ENCODE assay signal across 22 cellular contexts in genomic region chr5:31537349-31537748, GRCh38. TPM values are rescaled to one million over a fixed set of nuclear protein-coding genes. Genes with fewer than 3 reads are reported as not detected.
DNase-seq lines count a peak whose midpoint lies in the region; ATAC-seq, FAIRE-seq and TF ChIP-seq lines count a peak whose summit lies in the region.
"Had no signal": no experiment of that assay in that cellular context is flagged by ENCODE, and none has a peak within 500 bp of the region (broad histone marks: within the 10 kb centered on the region; RNA-seq: fewer than 3 reads in every experiment).

No MANE protein-coding gene starts in this region.

- H3K9me3 Mint-ChIP-seq in central memory CD8-positive, alpha-beta T cell = no peaks in the 10 kb centered on the region
- H3K9me3 Mint-ChIP-seq in neural crest cell = no peaks in the 10 kb centered on the region
- H3K9me3 Mint-ChIP-seq: CD4-positive, alpha-beta T cell had no signal

- no peak overlapping the region for H3K18ac ChIP-seq in IMR-90 (ENCODE audit: low read depth, low read length)

- no peak for TF ChIP-seq CTCF in IMR-90 (conservative IDR thresholded peaks at IDR 0.05; ENCODE audit: low read depth, low read length)
- TF ChIP-seq CTCF in neural crest cell (conservative IDR thresholded peaks at IDR 0.05) = no peak
- TF ChIP-seq CTCF in adrenal gland (IDR thresholded peaks at IDR 0.05) = no peak

- H3K27me3 Mint-ChIP-seq in central memory CD8-positive, alpha-beta T cell = no peaks in the 10 kb centered on the region
- no peaks in the 10 kb centered on the region for H3K27me3 Mint-ChIP-seq in neural crest cell (ENCODE audit: low read depth)
- H3K27me3 Mint-ChIP-seq: CD4-positive, alpha-beta T cell had no signal

- H3K36me3 Mint-ChIP-seq in central memory CD8-positive, alpha-beta T cell (ENCODE audit: insufficient read depth) = peaks cover 49% of the 10 kb centered on the region
- peaks cover 14% of the 10 kb centered on the region for H3K36me3 Mint-ChIP-seq in neural crest cell (ENCODE audit: low read depth)

- no peak overlapping the region for H3K4me3 Mint-ChIP-seq in central memory CD8-positive, alpha-beta T cell
- H3K4me3 Mint-ChIP-seq in neural crest cell = peak overlapping the region; percentile 21
- H3K4me3 Mint-ChIP-seq: CD4-positive, alpha-beta T cell had no signal

- no peak overlapping the region for H2AK5ac ChIP-seq in IMR-90 (ENCODE audit: low read depth, low read length)

- TF ChIP-seq POLR2A in IMR-90 (IDR thresholded peaks at IDR 0.05; ENCODE audit: low read depth, low read length) = no peak
- TF ChIP-seq POLR2A in adrenal gland (IDR thresholded peaks at IDR 0.05) = no peak

- ATAC-seq in IMR-90 (ENCODE audit: low read depth) (no peak), GM19455 (IDR thresholded peaks at IDR 0.05; ENCODE audit: unreplicated experiment) (no peak)
- ATAC-seq in central memory CD8-positive, alpha-beta T cell (replicated peaks; ENCODE audit: extremely low read depth, poor library complexity, severe bottlenecking) = no peak
- ATAC-seq: A549 had no signal

- in situ Hi-C loops in IMR-90 (cut with MboI; ENCODE audit: low sequenced_read_pairs) = no loop called here

- no peak overlapping the region for H4K91ac ChIP-seq in IMR-90 (ENCODE audit: insufficient read depth, low read depth, low read length)

- no TSS peak for BruUV-seq in IMR-90 (replicated peaks; lab: Mats Ljungman, UMichigan)

- no peak overlapping the region for H2AFZ ChIP-seq in IMR-90 (replicated peaks; ENCODE audit: low read length, poor library complexity)
- H2AFZ ChIP-seq: PC-9 had no signal

- H2AK9ac ChIP-seq in IMR-90 (replicated peaks; ENCODE audit: low read depth, low read length, poor library complexity) = no peak overlapping the region

- H3K9ac ChIP-seq in IMR-90 (ENCODE audit: low read depth, low read length) = no peak overlapping the region
- H3K9ac ChIP-seq: BLaER1 treated with 17β-estradiol and CSF1 and Interleukin-3, amounts not matched to agents 10 nM and 100 nM had no signal

- peak; percentile 15 for FAIRE-seq in GM18507 (lab: Jason Lieb, UNC)
- FAIRE-seq: A549, D721Med had no signal

- peaks cover 19% of the 10 kb centered on the region for H3K4me1 Mint-ChIP-seq in central memory CD8-positive, alpha-beta T cell
- H3K4me1 Mint-ChIP-seq in neural crest cell = peaks cover 29% of the 10 kb centered on the region

- H3K4me3 ChIP-seq in IMR-90 (ENCODE audit: insufficient read depth, low read depth, low read length) = no peak overlapping the region
- no peak overlapping the region for H3K4me3 ChIP-seq in adrenal gland
- H3K4me3 ChIP-seq: A549; BLaER1 treated with 17β-estradiol and CSF1 and Interleukin-3, amounts not matched to agents 10 nM and 100 nM; MG63; PC-9 had no signal

- intact Hi-C loops in IMR-90 (cut with micrococcal nuclease) (no loop called here), adrenal gland (cut with DNase I) (no loop called here)

- H3K27ac Mint-ChIP-seq in central memory CD8-positive, alpha-beta T cell (ENCODE audit: low read depth) = peak overlapping the region; percentile 87
- peak overlapping the region; percentile 92 for H3K27ac Mint-ChIP-seq in neural crest cell (ENCODE audit: unreplicated experiment)
- H3K27ac Mint-ChIP-seq: CD4-positive, alpha-beta T cell had no signal

- CTCF ChIA-PET in IMR-90 (lab: Yijun Ruan, JAX) = interaction anchor here (1.3 kb wide), 1 partner anchor 128 kb away, joined by 4 read pairs; no protein-coding TSS in a partner anchor

- TF ChIP-seq RAD21 in IMR-90 (IDR thresholded peaks at IDR 0.05; ENCODE audit: low read length) = no peak

- no peak overlapping the region for H3K4ac ChIP-seq in IMR-90 (ENCODE audit: low read depth, low read length)

- no peak overlapping the region for H2BK15ac ChIP-seq in IMR-90 (ENCODE audit: low read depth, low read length)

- H3K9me3 ChIP-seq in IMR-90 (ENCODE audit: control insufficient read depth, insufficient read depth, low read length) (no peaks in the 10 kb centered on the region), adrenal gland (replicated peaks in 1 of 3) (no peaks in the 10 kb centered on the region)
- H3K9me3 ChIP-seq: A549; BLaER1 treated with 17β-estradiol and CSF1 and Interleukin-3, amounts not matched to agents 10 nM and 100 nM; MG63 had no signal

- no peak overlapping the region for H3K56ac ChIP-seq in IMR-90 (ENCODE audit: extremely low read depth, insufficient read depth, low read length)

- H4K5ac ChIP-seq in IMR-90 (ENCODE audit: low read depth, low read length) = no peak overlapping the region

- no peak overlapping the region for H2BK120ac ChIP-seq in IMR-90 (ENCODE audit: low read depth, low read length)

- H3K79me1 ChIP-seq in IMR-90 (ENCODE audit: low read depth in 1 of 2, low read length in 2 of 2) = peaks cover 25 to 39% of the 10 kb centered on the region in 2 experiments

- H3K9me1 ChIP-seq in IMR-90 (ENCODE audit: insufficient read depth, low read length) = peaks cover 5% of the 10 kb centered on the region; the same call in 1 of the 2 replicates

- H3K27me3 ChIP-seq in IMR-90 (ENCODE audit: control insufficient read depth, insufficient read depth, low read length) (no peaks in the 10 kb centered on the region), adrenal gland (no peaks in the 10 kb centered on the region)
- H3K27me3 ChIP-seq: BLaER1 treated with 17β-estradiol and CSF1 and Interleukin-3, amounts not matched to agents 10 nM and 100 nM; MG63 had no signal

- POLR2A ChIA-PET in IMR-90 (lab: Charles Lee; ENCODE audit: unreplicated experiment) = no interaction called here

- H3K4me2 ChIP-seq in IMR-90 (ENCODE audit: low read depth, low read length) = no peak overlapping the region
- H3K4me2 ChIP-seq: A549; BLaER1 treated with 17β-estradiol and CSF1 and Interleukin-3, amounts not matched to agents 10 nM and 100 nM; PC-9 had no signal

- H4K8ac ChIP-seq in IMR-90 (ENCODE audit: low read depth in 2 of 2, low read length in 2 of 2) = no peak overlapping the region

- DNase-seq in GM18507 (ENCODE audit: extremely low spot score, insufficient read length, low read depth) (no peak), IMR-90 (no peak), neural crest cell (ENCODE audit: low read depth, low spot score) (no peak), midbrain (lab: John Stamatoyannopoulos, UW) (no peak), adrenal gland (no peak)
- DNase-seq in central memory CD8-positive, alpha-beta T cell (ENCODE audit: low spot score in 2 of 2) = no peak
- no peak for DNase-seq in NK-92 treated with Interleukin-12 subunit alpha and Interleukin-12 subunit beta, amount 100 ng/mL, for 24 hours (lab: John Stamatoyannopoulos, UW)
- DNase-seq: AML-193; CD4-positive, alpha-beta T cell; KBM-7; MG63; NCI-H2029; NCI-H446; NCI-H524 treated with DMSO at 0.1 percent for 48 hours; NCI-H774; Right ventricle myocardium superior; RPMI8226 had no signal

- H2BK20ac ChIP-seq in IMR-90 (ENCODE audit: low read depth, low read length) = no peak overlapping the region

- no peak overlapping the region for H3K14ac ChIP-seq in IMR-90 (replicated peaks; ENCODE audit: low read depth, low read length)

- H3K36me3 ChIP-seq in IMR-90 (ENCODE audit: control insufficient read depth, insufficient read depth, low read length) = peaks cover 18% of the 10 kb centered on the region
- peaks cover 0 to 73% of the 10 kb centered on the region in 2 donors for H3K36me3 ChIP-seq in adrenal gland (replicated peaks in 1 of 2)

- dilution Hi-C loops in IMR-90 (cut with HindIII; ENCODE audit: low sequenced_read_pairs, unreplicated experiment) = no loop called here

- 0 out of 2 replicates have a peak, but pooled peaks cover 1% of the 10 kb centered on the region for H4K20me1 ChIP-seq in IMR-90 (ENCODE audit: insufficient read depth, low read length)

- H3K23ac ChIP-seq in IMR-90 (ENCODE audit: low read depth, low read length) = no peak overlapping the region

- H3K4me1 ChIP-seq in IMR-90 (ENCODE audit: control insufficient read depth, insufficient read depth, low read length) (peaks cover 7% of the 10 kb centered on the region), adrenal gland (replicated peaks in 1 of 2) (peaks cover 8 to 18% of the 10 kb centered on the region in 2 donors)

- peak overlapping the region; percentile 15 for H2BK5ac ChIP-seq in IMR-90 (ENCODE audit: low read depth, low read length, poor library complexity, severe bottlenecking)

- H3K27ac ChIP-seq in IMR-90 (ENCODE audit: insufficient read depth, low read length) = no peak overlapping the region
- H3K27ac ChIP-seq in adrenal gland = no peak overlapping the region
- H3K27ac ChIP-seq: A549; BLaER1 treated with 17β-estradiol and CSF1 and Interleukin-3, amounts not matched to agents 10 nM and 100 nM; PC-9 had no signal

TF ChIP-seq in IMR-90, 13 proteins besides CTCF, POLR2A, EP300 and RAD21 (continues in another document):
- TF ChIP-seq MXI1 (IDR thresholded peaks at IDR 0.05; ENCODE audit: borderline replicate concordance, low read depth, low read length) = no peak
- TF ChIP-seq FOS (IDR thresholded peaks at IDR 0.05; ENCODE audit: low read depth, low read length) = no peak
- TF ChIP-seq USF2 (IDR thresholded peaks at IDR 0.05; ENCODE audit: low read depth, low read length) = no peak
- TF ChIP-seq RFX5 (IDR thresholded peaks at IDR 0.05; ENCODE audit: low read depth, low read length) = no peak

RNA-seq across cellular contexts. Expression of gene C5orf22, which starts 5.2 kb away (rescaled TPM):
- total RNA-seq in IMR-90 (2012; rRNA removed) (19.9 and 23.3 TPM in 2 replicates), neural crest cell (31.3 and 33.5 TPM in 2 replicates), adrenal gland (10 to 100 TPM; 10.4 to 20.7 (median 16.9) TPM)
- polyA plus RNA-seq in IMR-90 (2012; rRNA removed) (8.6 and 11.2 TPM in 2 replicates), adrenal gland (10 to 100 TPM in 1 of 3 donors, 1 to 10 TPM in 2; 3.8 to 21.5 (median 5.6) TPM)
- 2.2 and 2.6 TPM in 2 replicates for polyA plus RNA-seq in IMR-90 (2012; cell fraction: cytosol; rRNA removed)
- 2.3 and 7.9 TPM in 2 replicates for polyA plus RNA-seq in IMR-90 (2012; cell fraction: nucleus; rRNA removed; ENCODE audit: low replicate concordance)

RNA-seq across cellular contexts. Expression of gene DROSHA, which starts 5.5 kb away (rescaled TPM):
- total RNA-seq in IMR-90 (2012; rRNA removed) (36.4 and 41.4 TPM in 2 replicates), neural crest cell (116 and 128 TPM in 2 replicates), adrenal gland (10 to 100 TPM; 22.6 to 58.2 (median 37.2) TPM)
- polyA plus RNA-seq in IMR-90 (2012; rRNA removed) (36.5 and 39.6 TPM in 2 replicates), adrenal gland (10 to 100 TPM; 43.4 to 93.0 (median 91.7) TPM)
- 6.8 and 22.8 TPM in 2 replicates for polyA plus RNA-seq in IMR-90 (2012; cell fraction: cytosol; rRNA removed)
- polyA plus RNA-seq in IMR-90 (2012; cell fraction: nucleus; rRNA removed; ENCODE audit: low replicate concordance) = 24.8 and 75.9 TPM in 2 replicates
